ENCODE assay signal across 12 cellular contexts in genomic region chr15:62075595-62076279, GRCh38. TPM values are rescaled to one million over a fixed set of nuclear protein-coding genes. Genes with fewer than 3 reads are reported as not detected.
DNase-seq lines count a peak whose midpoint lies in the region; ATAC-seq and TF ChIP-seq lines count a peak whose summit lies in the region.
"Had no signal": no experiment of that assay in that cellular context is flagged by ENCODE, and none has a peak within 500 bp of the region (broad histone marks: within the 10 kb centered on the region; RNA-seq: fewer than 3 reads in every experiment).

No MANE protein-coding gene starts in this region.

- no peaks in the 10 kb centered on the region for H3K4me1 Mint-ChIP-seq in stimulated activated naive B cell treated with anti-CD40 and anti-IgM and Interleukin-4, amounts not matched to agents 10 μg/mL and 1 μg/mL and 100 μg/mL, for 72 hours
- H3K4me1 Mint-ChIP-seq in neural progenitor cell, result no peaks in the 10 kb centered on the region

- H3K4me3 ChIP-seq in fibroblast of lung (replicated peaks in 1 of 4; ENCODE audit: control extremely low read depth in 1 of 4, insufficient read depth in 1 of 4, low read depth in 3 of 4, low read length in 4 of 4), result no peak overlapping the region
- no peak overlapping the region for H3K4me3 ChIP-seq in neural progenitor cell
- H3K4me3 ChIP-seq in HAP-1, result no peak overlapping the region

- H3K27me3 Mint-ChIP-seq in stimulated activated naive B cell treated with anti-CD40 and anti-IgM and Interleukin-4, amounts not matched to agents 10 μg/mL and 1 μg/mL and 100 μg/mL, for 72 hours, result peaks cover 0 to 3% of the 10 kb centered on the region in 2 donors
- peaks cover 3% of the 10 kb centered on the region for H3K27me3 Mint-ChIP-seq in neural progenitor cell (ENCODE audit: insufficient read depth, low read depth)

- peak overlapping the region; percentile 37 for H3K27ac Mint-ChIP-seq in stimulated activated naive B cell treated with anti-CD40 and anti-IgM and Interleukin-4, amounts not matched to agents 10 μg/mL and 1 μg/mL and 100 μg/mL, for 72 hours
- H3K27ac Mint-ChIP-seq in neural progenitor cell, result no peak overlapping the region
- H3K27ac Mint-ChIP-seq: activated naive CD4-positive, alpha-beta T cell treated with anti-CD3 and anti-CD28 coated beads for 36 hours had no signal

- H2AFZ ChIP-seq in fibroblast of lung (ENCODE audit: low read length) (no peak overlapping the region), neural progenitor cell (replicated peaks) (no peak overlapping the region)

- no peaks in the 10 kb centered on the region for H3K36me3 ChIP-seq in fibroblast of lung (ENCODE audit: control insufficient read depth, insufficient read depth, low read length)
- no peaks in the 10 kb centered on the region for H3K36me3 ChIP-seq in neural progenitor cell
- H3K36me3 ChIP-seq in HAP-1 (replicated peaks), result no peaks in the 10 kb centered on the region

- H3K9ac ChIP-seq in fibroblast of lung (ENCODE audit: insufficient read depth, low read length) (no peak overlapping the region), neural progenitor cell (no peak overlapping the region)

- ATAC-seq in stimulated activated naive B cell treated with anti-CD40 and anti-IgM and Interleukin-4, amounts not matched to agents 10 μg/mL and 1 μg/mL and 100 μg/mL, for 72 hours (replicated peaks), result no peak
- ATAC-seq in GM18907 (IDR thresholded peaks at IDR 0.05; ENCODE audit: unreplicated experiment), result no peak

- H3F3A ChIP-seq in neural progenitor cell (ENCODE audit: low read depth), result no peaks in the 10 kb centered on the region

- DNase-seq in DMS 273 (lab: John Stamatoyannopoulos, UW; ENCODE audit: unreplicated experiment), result peak; percentile 24
- DNase-seq in DMS 273 treated with DMSO at 0.1 percent for 48 hours (lab: John Stamatoyannopoulos, UW), result no peak
- DNase-seq in NCI-H510A treated with DMSO at 0.1 percent for 48 hours (lab: John Stamatoyannopoulos, UW), result peak; percentile 88
- DNase-seq in fibroblast of lung (ENCODE audit: low read depth in 2 of 2), result peak; percentile 54 to 56
- no peak for DNase-seq in stimulated activated naive B cell treated with anti-CD40 and anti-IgM and Interleukin-4, amounts not matched to agents 10 μg/mL and 1 μg/mL and 100 μg/mL, for 72 hours
- no peak for DNase-seq in neural progenitor cell (ENCODE audit: low spot score)
- DNase-seq in HAP-1 (ENCODE audit: low spot score in 2 of 2), result no peak
- DNase-seq: activated CD4-positive, CD25-positive, alpha-beta regulatory T cell treated with anti-CD3 and anti-CD28 coated beads, Interleukin-2, amount 50 U/mL, for 72 hours; activated naive CD4-positive, alpha-beta T cell treated with anti-CD3 and anti-CD28 coated beads for 36 hours; effector CD8-positive, alpha-beta T cell had no signal

- H3K27me3 ChIP-seq in fibroblast of lung (ENCODE audit: control insufficient read depth, insufficient read depth, low read length) (no peaks in the 10 kb centered on the region), neural progenitor cell (peaks cover 5% of the 10 kb centered on the region), HAP-1 (ENCODE audit: low read depth) (peaks cover 4% of the 10 kb centered on the region; the same call in 1 of the 2 replicates)

- H3K4me2 ChIP-seq in fibroblast of lung (ENCODE audit: extremely low read depth, insufficient read depth, low read length), result no peak overlapping the region
- no peak overlapping the region for H3K4me2 ChIP-seq in neural progenitor cell

- H3K9me3 ChIP-seq in fibroblast of lung (ENCODE audit: control insufficient read depth, insufficient read depth, low read depth, low read length) (no peaks in the 10 kb centered on the region), neural progenitor cell (ENCODE audit: low read depth) (no peaks in the 10 kb centered on the region), HAP-1 (no peaks in the 10 kb centered on the region)

- in situ Hi-C loops in HAP-1 (cut with MboI; ENCODE audit: low sequenced_read_pairs), result no loop called here

- H3K27ac ChIP-seq in fibroblast of lung (ENCODE audit: insufficient read depth, low read length) (no peak overlapping the region), neural progenitor cell (no peak overlapping the region)

- H4K20me1 ChIP-seq in fibroblast of lung (ENCODE audit: control insufficient read depth, extremely low read depth, insufficient read depth, low read length), result no peaks in the 10 kb centered on the region
- H4K20me1 ChIP-seq in neural progenitor cell (ENCODE audit: low read depth), result no peaks in the 10 kb centered on the region

- no peaks in the 10 kb centered on the region for H3K79me2 ChIP-seq in fibroblast of lung (ENCODE audit: control insufficient read depth, insufficient read depth, low read length)
- H3K79me2 ChIP-seq in neural progenitor cell (ENCODE audit: low read depth), result no peaks in the 10 kb centered on the region

- no peak overlapping the region for H3K4me3 Mint-ChIP-seq in stimulated activated naive B cell treated with anti-CD40 and anti-IgM and Interleukin-4, amounts not matched to agents 10 μg/mL and 1 μg/mL and 100 μg/mL, for 72 hours
- no peak overlapping the region for H3K4me3 Mint-ChIP-seq in neural progenitor cell
- H3K4me3 Mint-ChIP-seq: activated naive CD4-positive, alpha-beta T cell treated with anti-CD3 and anti-CD28 coated beads for 36 hours had no signal

- H3K9me3 Mint-ChIP-seq in stimulated activated naive B cell treated with anti-CD40 and anti-IgM and Interleukin-4, amounts not matched to agents 10 μg/mL and 1 μg/mL and 100 μg/mL, for 72 hours, result no peaks in the 10 kb centered on the region
- H3K9me3 Mint-ChIP-seq in neural progenitor cell, result no peaks in the 10 kb centered on the region
- H3K9me3 Mint-ChIP-seq: activated naive CD4-positive, alpha-beta T cell treated with anti-CD3 and anti-CD28 coated beads for 36 hours had no signal

- no peak for TF ChIP-seq CTCF in fibroblast of lung (conservative IDR thresholded peaks at IDR 0.05 in 1 of 2, IDR thresholded peaks at IDR 0.05 in 1 of 2; ENCODE audit: low read depth in 1 of 2, low read length in 2 of 2)
- no peak for TF ChIP-seq CTCF in neural progenitor cell (IDR thresholded peaks at IDR 0.05)

- no peaks in the 10 kb centered on the region for H3K36me3 Mint-ChIP-seq in stimulated activated naive B cell treated with anti-CD40 and anti-IgM and Interleukin-4, amounts not matched to agents 10 μg/mL and 1 μg/mL and 100 μg/mL, for 72 hours
- H3K36me3 Mint-ChIP-seq in neural progenitor cell, result no peaks in the 10 kb centered on the region

- H3K4me1 ChIP-seq in fibroblast of lung (ENCODE audit: control insufficient read depth, extremely low read depth, insufficient read depth, low read length), result no peaks in the 10 kb centered on the region
- H3K4me1 ChIP-seq in neural progenitor cell, result no peaks in the 10 kb centered on the region
- H3K4me1 ChIP-seq in HAP-1, result no peaks in the 10 kb centered on the region

RNA-seq across cellular contexts. Expression of gene C2CD4A, which starts 9.0 kb away (rescaled TPM):
- total RNA-seq in fibroblast of lung (not detected in 2 replicates), neural progenitor cell (ENCODE audit: low replicate concordance) (not detected in 2 replicates)
- not detected in 2 replicates for polyA plus RNA-seq in fibroblast of lung
- polyA plus RNA-seq in fibroblast of lung (2012), result not detected in 2 replicates
- polyA minus RNA-seq in fibroblast of lung (ENCODE audit: low replicate concordance), result not detected in 2 replicates
- total RNA-seq: osteoblast had no signal

RNA-seq across cellular contexts. Expression of gene VPS13C, which starts 15.5 kb away (rescaled TPM):
- total RNA-seq in fibroblast of lung (77.3 and 82.7 TPM in 2 replicates), neural progenitor cell (ENCODE audit: low replicate concordance) (31.9 and 51.6 TPM in 2 replicates)
- polyA plus RNA-seq in fibroblast of lung, result 15.3 and 19.6 TPM in 2 replicates
- 11.7 and 15.0 TPM in 2 replicates for polyA plus RNA-seq in fibroblast of lung (2012)
- polyA minus RNA-seq in fibroblast of lung (ENCODE audit: low replicate concordance), result 13.1 and 15.3 TPM in 2 replicates

Comparison
In these comparisons a context has a peak if more than half of its experiments do, and no peak if none do; other contexts are left out.
1. DNase-seq: peak in DMS 273 (single experiment), NCI-H510A treated with DMSO at 0.1 percent for 48 hours (single experiment) and fibroblast of lung (2 of 2); none in DMS 273 treated with DMSO at 0.1 percent for 48 hours (single experiment), stimulated activated naive B cell treated with anti-CD40 and anti-IgM and Interleukin-4, amounts not matched to agents 10 μg/mL and 1 μg/mL and 100 μg/mL, for 72 hours (single experiment), neural progenitor cell (single experiment) and HAP-1 (0 of 2).